1 cellular context compared by ENCODE assay signal in the genomic region with DNA sequence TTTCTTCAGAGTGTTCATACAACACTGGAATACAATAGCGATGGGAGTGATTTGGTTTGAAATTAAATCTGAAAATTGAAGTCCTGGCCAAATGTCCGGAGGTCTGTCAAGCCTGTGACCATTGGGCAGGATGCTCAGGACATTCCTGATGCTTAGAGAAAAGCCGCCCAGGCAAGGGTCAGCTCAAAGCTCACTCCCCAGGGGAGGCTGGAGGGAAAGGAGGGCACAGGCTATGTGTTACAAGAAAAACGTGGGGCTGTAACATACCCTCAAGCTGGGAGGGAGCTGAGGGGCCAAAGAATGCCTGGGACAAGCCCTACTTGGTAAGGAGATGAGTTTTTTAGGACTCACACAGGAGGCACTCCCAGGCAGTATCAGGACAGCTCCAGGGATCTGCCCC.
TF ChIP-seq lines count a peak whose summit lies in the region.

No MANE protein-coding gene starts in this region.

TF ChIP-seq in HepG2, 621 proteins besides CTCF, POLR2A, EP300 and RAD21 (continued from another document):
- TF ChIP-seq, protein P1, sequence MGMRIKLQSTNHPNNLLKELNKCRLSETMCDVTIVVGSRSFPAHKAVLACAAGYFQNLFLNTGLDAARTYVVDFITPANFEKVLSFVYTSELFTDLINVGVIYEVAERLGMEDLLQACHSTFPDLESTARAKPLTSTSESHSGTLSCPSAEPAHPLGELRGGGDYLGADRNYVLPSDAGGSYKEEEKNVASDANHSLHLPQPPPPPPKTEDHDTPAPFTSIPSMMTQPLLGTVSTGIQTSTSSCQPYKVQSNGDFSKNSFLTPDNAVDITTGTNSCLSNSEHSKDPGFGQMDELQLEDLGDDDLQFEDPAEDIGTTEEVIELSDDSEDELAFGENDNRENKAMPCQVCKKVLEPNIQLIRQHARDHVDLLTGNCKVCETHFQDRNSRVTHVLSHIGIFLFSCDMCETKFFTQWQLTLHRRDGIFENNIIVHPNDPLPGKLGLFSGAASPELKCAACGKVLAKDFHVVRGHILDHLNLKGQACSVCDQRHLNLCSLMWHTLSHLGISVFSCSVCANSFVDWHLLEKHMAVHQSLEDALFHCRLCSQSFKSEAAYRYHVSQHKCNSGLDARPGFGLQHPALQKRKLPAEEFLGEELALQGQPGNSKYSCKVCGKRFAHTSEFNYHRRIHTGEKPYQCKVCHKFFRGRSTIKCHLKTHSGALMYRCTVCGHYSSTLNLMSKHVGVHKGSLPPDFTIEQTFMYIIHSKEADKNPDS (CRISPR knock-in tag; IDR thresholded peaks at IDR 0.05) = no peak
- TF ChIP-seq RNF2 (conservative IDR thresholded peaks at IDR 0.05; ENCODE audit: low read depth) (no peak), ZNF720 (CRISPR knock-in tag; IDR thresholded peaks at IDR 0.05) (no peak), ZMAT3 (CRISPR knock-in tag; conservative IDR thresholded peaks at IDR 0.05) (no peak), PHF21A (CRISPR knock-in tag; IDR thresholded peaks at IDR 0.05) (no peak), ZSCAN30 (CRISPR knock-in tag; IDR thresholded peaks at IDR 0.05) (no peak), ZFX (CRISPR knock-in tag; IDR thresholded peaks at IDR 0.05; ENCODE audit: low read depth) (no peak), ZNF879 (CRISPR knock-in tag; IDR thresholded peaks at IDR 0.05) (no peak), NFKBIZ (CRISPR knock-in tag; IDR thresholded peaks at IDR 0.05) (no peak), ZFP36L2 (CRISPR knock-in tag; IDR thresholded peaks at IDR 0.05) (no peak)
- TF ChIP-seq, protein P2, sequence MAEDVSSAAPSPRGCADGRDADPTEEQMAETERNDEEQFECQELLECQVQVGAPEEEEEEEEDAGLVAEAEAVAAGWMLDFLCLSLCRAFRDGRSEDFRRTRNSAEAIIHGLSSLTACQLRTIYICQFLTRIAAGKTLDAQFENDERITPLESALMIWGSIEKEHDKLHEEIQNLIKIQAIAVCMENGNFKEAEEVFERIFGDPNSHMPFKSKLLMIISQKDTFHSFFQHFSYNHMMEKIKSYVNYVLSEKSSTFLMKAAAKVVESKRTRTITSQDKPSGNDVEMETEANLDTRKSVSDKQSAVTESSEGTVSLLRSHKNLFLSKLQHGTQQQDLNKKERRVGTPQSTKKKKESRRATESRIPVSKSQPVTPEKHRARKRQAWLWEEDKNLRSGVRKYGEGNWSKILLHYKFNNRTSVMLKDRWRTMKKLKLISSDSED (CRISPR knock-in tag; IDR thresholded peaks at IDR 0.05) = no peak
